9 cellular contexts compared by ENCODE assay signal in genomic region chr15:44296625-44297524, GRCh38. TPM values are rescaled to one million over a fixed set of nuclear protein-coding genes. Genes with fewer than 3 reads are reported as not detected.
A peak's percentile ranks its signal among the peaks of the same experiment; 100 is the strongest.
DNase-seq lines count a peak whose midpoint lies in the region; ATAC-seq, FAIRE-seq and TF ChIP-seq lines count a peak whose summit lies in the region.
"Had no signal": no experiment of that assay in that cellular context is flagged by ENCODE, and none has a peak within 500 bp of the region (broad histone marks: within the 10 kb centered on the region; RNA-seq: fewer than 3 reads in every experiment).

No MANE protein-coding gene starts in this region.

- peaks cover 17% of the 10 kb centered on the region for H3K4me1 ChIP-seq in CD8-positive, alpha-beta memory T cell (ENCODE audit: insufficient read depth, low read length)

- DNase-seq in CD8-positive, alpha-beta memory T cell, result no peak
- DNase-seq in HTR-8/SVneo (ENCODE audit: insufficient read length, low spot score) (peak; percentile 48), T-cell (no peak), foreskin fibroblast (peak; percentile 34 to 69), skeletal muscle cell (ENCODE audit: low read depth) (peak; percentile 30), NCI-H146 treated with DMSO at 0.1 percent for 48 hours (lab: John Stamatoyannopoulos, UW; ENCODE audit: unreplicated experiment) (no peak)

- CTCF ChIA-PET in CD8-positive, alpha-beta memory T cell (lab: Charles Lee), result interaction anchor here (1.3 kb wide), 1 partner anchor 10 kb away, joined by 4 read pairs; no protein-coding TSS in a partner anchor
- CTCF ChIA-PET in T-cell (lab: Charles Lee), result no interaction called here

- peaks cover 0 to 28% (median 12%) of the 10 kb centered on the region in 3 donors for H3K36me3 Mint-ChIP-seq in CD8-positive, alpha-beta memory T cell
- H3K36me3 Mint-ChIP-seq in T-cell, result peaks cover 32% of the 10 kb centered on the region

- no peak overlapping the region for H3K4me3 Mint-ChIP-seq in CD8-positive, alpha-beta memory T cell
- no peak overlapping the region for H3K4me3 Mint-ChIP-seq in T-cell
- H3K4me3 Mint-ChIP-seq: neural crest cell had no signal

- H3K9me3 Mint-ChIP-seq in CD8-positive, alpha-beta memory T cell, result no peaks in the 10 kb centered on the region
- no peaks in the 10 kb centered on the region for H3K9me3 Mint-ChIP-seq in T-cell
- H3K9me3 Mint-ChIP-seq: neural crest cell had no signal

- POLR2A ChIA-PET in CD8-positive, alpha-beta memory T cell (lab: Charles Lee), result interaction anchor here (0.7 kb wide), 1 partner anchor 13 kb away, joined by 3 read pairs; no protein-coding TSS in a partner anchor
- POLR2A ChIA-PET in T-cell (lab: Charles Lee), result interaction anchor here in 1 of 2 donors (0.5 to 1.2 kb wide), 2 partner anchors 9 kb away, joined by 3 read pairs; no protein-coding TSS in a partner anchor

- H3K36me3 ChIP-seq in CD8-positive, alpha-beta memory T cell (ENCODE audit: insufficient read depth, low read length), result no peaks in the 10 kb centered on the region

- TF ChIP-seq CTCF in foreskin fibroblast (IDR thresholded peaks at IDR 0.05; ENCODE audit: low read depth, low read length), result no peak

- peak overlapping the region in 7 of 8 donors; percentile 9 to 88 (median 40) for H3K27ac Mint-ChIP-seq in CD8-positive, alpha-beta memory T cell
- peak overlapping the region; percentile 59 to 78 for H3K27ac Mint-ChIP-seq in T-cell

- ATAC-seq in T-cell (replicated peaks in 1 of 4) (no peak), GM21717 (IDR thresholded peaks at IDR 0.05; ENCODE audit: unreplicated experiment) (no peak), GM18519 (IDR thresholded peaks at IDR 0.05; ENCODE audit: low FRiP score, unreplicated experiment) (no peak)

- H3K27me3 Mint-ChIP-seq in CD8-positive, alpha-beta memory T cell, result no peaks in the 10 kb centered on the region
- H3K27me3 Mint-ChIP-seq in T-cell, result no peaks in the 10 kb centered on the region

- FAIRE-seq in HTR-8/SVneo (lab: Jason Lieb, UNC), result no peak

- no peaks in the 10 kb centered on the region for H3K9me3 ChIP-seq in CD8-positive, alpha-beta memory T cell (ENCODE audit: low read length)

- H3K27me3 ChIP-seq in CD8-positive, alpha-beta memory T cell (ENCODE audit: insufficient read depth, low read length, poor library complexity, severe bottlenecking), result no peaks in the 10 kb centered on the region

- H3K4me1 Mint-ChIP-seq in CD8-positive, alpha-beta memory T cell, result peaks cover 33 to 69% (median 55%) of the 10 kb centered on the region in 3 donors
- H3K4me1 Mint-ChIP-seq in T-cell, result peaks cover 51 to 63% (median 54%) of the 10 kb centered on the region in 3 donors

- H3K27ac ChIP-seq in CD8-positive, alpha-beta memory T cell (ENCODE audit: low read depth, low read length), result peak overlapping the region; percentile 22

- no peak overlapping the region for H3K4me3 ChIP-seq in CD8-positive, alpha-beta memory T cell (ENCODE audit: low read length)
- H3K4me3 ChIP-seq in foreskin fibroblast (ENCODE audit: low read depth in 1 of 2, low read length in 2 of 2), result no peak overlapping the region
- H3K4me3 ChIP-seq in skeletal muscle cell (ENCODE audit: low read depth, low read length), result no peak overlapping the region

RNA-seq across cellular contexts. Expression of gene GOLM2, which starts 8.4 kb away (rescaled TPM):
- total RNA-seq in CD8-positive, alpha-beta memory T cell, result 10 to 100 TPM; 47.2 to 47.5 TPM
- polyA plus RNA-seq in CD8-positive, alpha-beta memory T cell, result 53.3 TPM
- total RNA-seq in T-cell, result 10 to 100 TPM; 44.2 to 58.3 (median 47.5) TPM

Comparison
In these comparisons a context has a peak if more than half of its experiments do, and no peak if none do; other contexts are left out.
1. DNase-seq: peak in HTR-8/SVneo (single experiment), foreskin fibroblast (2 of 2) and skeletal muscle cell (single experiment); none in CD8-positive, alpha-beta memory T cell (0 of 5), T-cell (0 of 34) and NCI-H146 treated with DMSO at 0.1 percent for 48 hours (single experiment).